ENCODE assay signal across 22 cellular contexts in genomic region chr7:50631100-50631499, GRCh38.
DNase-seq lines count a peak whose midpoint lies in the region; ATAC-seq and TF ChIP-seq lines count a peak whose summit lies in the region.
"Had no signal": no experiment of that assay in that cellular context is flagged by ENCODE, and none has a peak within 500 bp of the region (broad histone marks: within the 10 kb centered on the region; RNA-seq: fewer than 3 reads in every experiment).

No MANE protein-coding gene starts in this region.

- H3K9me3 Mint-ChIP-seq in activated CD8-positive, alpha-beta T cell treated with anti-CD3 and anti-CD28 coated beads, Interleukin-2, amount 10 ng/mL, durations not matched to agents 7 days and 5 days (ENCODE audit: insufficient read depth) = peaks cover 5% of the 10 kb centered on the region
- H3K9me3 Mint-ChIP-seq in activated CD8-positive, alpha-beta T cell treated with anti-CD3 and anti-CD28 coated beads for 36 hours = no peaks in the 10 kb centered on the region
- H3K9me3 Mint-ChIP-seq: CD8-positive, alpha-beta T cell had no signal

- H3K4me1 Mint-ChIP-seq in activated CD8-positive, alpha-beta T cell treated with anti-CD3 and anti-CD28 coated beads, Interleukin-2, amount 10 ng/mL, durations not matched to agents 7 days and 5 days (ENCODE audit: low read depth) = peaks cover 6% of the 10 kb centered on the region
- H3K4me1 Mint-ChIP-seq in activated CD8-positive, alpha-beta T cell treated with anti-CD3 and anti-CD28 coated beads for 36 hours (ENCODE audit: low read depth) = peaks cover 5% of the 10 kb centered on the region

- no peak for TF ChIP-seq POLR2A in testis (IDR thresholded peaks at IDR 0.05)

- no peak overlapping the region for H3K27ac Mint-ChIP-seq in activated CD8-positive, alpha-beta T cell treated with anti-CD3 and anti-CD28 coated beads, Interleukin-2, amount 10 ng/mL, durations not matched to agents 7 days and 5 days
- H3K27ac Mint-ChIP-seq in activated CD8-positive, alpha-beta T cell treated with anti-CD3 and anti-CD28 coated beads for 36 hours = no peak overlapping the region
- H3K27ac Mint-ChIP-seq: B cell; CD8-positive, alpha-beta T cell had no signal

- H3K36me3 ChIP-seq in SK-N-MC (ENCODE audit: insufficient read depth, low read length) = peaks cover 15% of the 10 kb centered on the region; the same call in 1 of the 2 replicates
- H3K36me3 ChIP-seq in psoas muscle (ENCODE audit: insufficient read depth in 1 of 2, low read depth in 1 of 2) = peaks cover 0 to 6% of the 10 kb centered on the region in 2 donors
- no peaks in the 10 kb centered on the region for H3K36me3 ChIP-seq in testis (ENCODE audit: low read depth, missing control alignments)
- H3K36me3 ChIP-seq: SJCRH30 had no signal

- WGBS in psoas muscle, 3 donors = 30 to 63% (median 40%) methylated on average over 6 of the region's 6 CpGs
- 92 to 96% methylated on average over 5 to 6 of the region's 6 CpGs for WGBS in testis, 2 donors

- no peak for TF ChIP-seq CTCF in activated CD8-positive, alpha-beta T cell treated with anti-CD3 and anti-CD28 coated beads for 36 hours (IDR thresholded peaks at IDR 0.05)
- no peak for TF ChIP-seq CTCF in psoas muscle (IDR thresholded peaks at IDR 0.05)
- no peak for TF ChIP-seq CTCF in testis (IDR thresholded peaks at IDR 0.05)

- POLR2A ChIA-PET in activated CD8-positive, alpha-beta T cell treated with anti-CD3 and anti-CD28 coated beads, Interleukin-2, amount 10 ng/mL, durations not matched to agents 7 days and 5 days (lab: Charles Lee) = interaction anchor here (0.8 kb wide), 1 partner anchor 163 kb away, joined by 3 read pairs; no protein-coding TSS in a partner anchor
- POLR2A ChIA-PET in activated CD8-positive, alpha-beta T cell treated with anti-CD3 and anti-CD28 coated beads for 36 hours (lab: Charles Lee) = interaction anchor here (0.9 kb wide), 1 partner anchor 13 kb away, joined by 3 read pairs; no protein-coding TSS in a partner anchor

- H3K27me3 Mint-ChIP-seq in activated CD8-positive, alpha-beta T cell treated with anti-CD3 and anti-CD28 coated beads, Interleukin-2, amount 10 ng/mL, durations not matched to agents 7 days and 5 days (ENCODE audit: low read depth) = peaks cover 27% of the 10 kb centered on the region
- peaks cover 2% of the 10 kb centered on the region for H3K27me3 Mint-ChIP-seq in activated CD8-positive, alpha-beta T cell treated with anti-CD3 and anti-CD28 coated beads for 36 hours

- no peak overlapping the region for H3K27ac ChIP-seq in SK-N-MC
- H3K27ac ChIP-seq in psoas muscle = peak overlapping the region; percentile 84
- H3K27ac ChIP-seq in testis = no peak overlapping the region
- H3K27ac ChIP-seq: 22Rv1, C4-2B, SJCRH30 had no signal

- CTCF ChIA-PET in activated CD8-positive, alpha-beta T cell treated with anti-CD3 and anti-CD28 coated beads, Interleukin-2, amount 10 ng/mL, durations not matched to agents 7 days and 5 days (lab: Charles Lee) = interaction anchor here (1.0 to 10.6 kb wide), 6 partner anchors 9 to 539 kb away, joined by 4 to 84 read pairs (median 21); no protein-coding TSS in a partner anchor
- CTCF ChIA-PET in activated CD8-positive, alpha-beta T cell treated with anti-CD3 and anti-CD28 coated beads for 36 hours (lab: Charles Lee) = interaction anchor here (1.2 to 6.9 kb wide), 6 partner anchors 13 to 530 kb away, joined by 3 to 52 read pairs (median 14); no protein-coding TSS in a partner anchor

- H3K9me3 ChIP-seq in SK-N-MC (ENCODE audit: low read depth, low read length) (no peaks in the 10 kb centered on the region; the same call in 1 of the 2 replicates), psoas muscle (no peaks in the 10 kb centered on the region), testis (no peaks in the 10 kb centered on the region)
- H3K9me3 ChIP-seq: SJCRH30 had no signal

- ATAC-seq in activated CD8-positive, alpha-beta T cell treated with anti-CD3 and anti-CD28 coated beads, Interleukin-2, amount 10 ng/mL, durations not matched to agents 7 days and 5 days = no peak
- no peak for ATAC-seq in activated CD8-positive, alpha-beta T cell treated with anti-CD3 and anti-CD28 coated beads for 36 hours
- ATAC-seq in left ventricle myocardium superior (peak; percentile 52), psoas muscle (peak; percentile 4 to 79 (median 51)), HG03432 (IDR thresholded peaks at IDR 0.05; ENCODE audit: unreplicated experiment) (no peak)
- ATAC-seq: CD8-positive, alpha-beta T cell had no signal

- no peak overlapping the region for H3K4me3 Mint-ChIP-seq in activated CD8-positive, alpha-beta T cell treated with anti-CD3 and anti-CD28 coated beads, Interleukin-2, amount 10 ng/mL, durations not matched to agents 7 days and 5 days
- no peak overlapping the region for H3K4me3 Mint-ChIP-seq in activated CD8-positive, alpha-beta T cell treated with anti-CD3 and anti-CD28 coated beads for 36 hours
- H3K4me3 Mint-ChIP-seq: B cell; CD8-positive, alpha-beta T cell had no signal

- peaks cover 48% of the 10 kb centered on the region for H3K4me1 ChIP-seq in psoas muscle
- H3K4me1 ChIP-seq in testis = no peaks in the 10 kb centered on the region
- H3K4me1 ChIP-seq: SJCRH30 had no signal

- H3K27me3 ChIP-seq in psoas muscle (ENCODE audit: insufficient read depth in 3 of 3, low read length in 2 of 3) (no peaks in the 10 kb centered on the region), testis (no peaks in the 10 kb centered on the region)

- peaks cover 3% of the 10 kb centered on the region for H3K36me3 Mint-ChIP-seq in activated CD8-positive, alpha-beta T cell treated with anti-CD3 and anti-CD28 coated beads, Interleukin-2, amount 10 ng/mL, durations not matched to agents 7 days and 5 days (ENCODE audit: low read depth)
- no peaks in the 10 kb centered on the region for H3K36me3 Mint-ChIP-seq in activated CD8-positive, alpha-beta T cell treated with anti-CD3 and anti-CD28 coated beads for 36 hours (ENCODE audit: low read depth)
- H3K36me3 Mint-ChIP-seq: CD8-positive, alpha-beta T cell had no signal

- H3K9ac ChIP-seq in SK-N-MC (ENCODE audit: insufficient read length) = peak overlapping the region; percentile 26

- DNase-seq in activated CD8-positive, alpha-beta T cell treated with anti-CD3 and anti-CD28 coated beads, Interleukin-2, amount 10 ng/mL, durations not matched to agents 7 days and 5 days = peak; percentile 17
- DNase-seq in activated CD8-positive, alpha-beta T cell treated with anti-CD3 and anti-CD28 coated beads for 36 hours = no peak
- no peak for DNase-seq in SK-N-MC (ENCODE audit: low read depth, low spot score)
- DNase-seq in left ventricle myocardium superior = no peak
- DNase-seq in psoas muscle = peak in 1 of 2 donors; percentile 74
- DNase-seq in COLO829 (ENCODE audit: low spot score) = no peak
- no peak for DNase-seq in testis
- DNase-seq: CD8-positive, alpha-beta T cell; H7; IMR-90; KG1; MM.1S; NCI-H2029 treated with DMSO at 0.1 percent for 48 hours; NCI-H226; NCI-H510A; NCI-H69; OCI-M1; SJCRH30 had no signal

- intact Hi-C loops in activated CD8-positive, alpha-beta T cell treated with anti-CD3 and anti-CD28 coated beads for 36 hours (cut with micrococcal nuclease) = loop anchor here (5.0 kb wide), 1 partner anchor 164 kb away; no protein-coding TSS in a partner anchor
- intact Hi-C loops in left ventricle myocardium superior (cut with micrococcal nuclease) (no loop called here), psoas muscle (cut with DNase I) (no loop called here), testis (cut with DNase I; ENCODE audit: low total_unique reads) (loop anchor here (10.0 kb wide), 1 partner anchor 166 kb away; no protein-coding TSS in a partner anchor)

- H3K4me3 ChIP-seq in SK-N-MC (no peak overlapping the region), psoas muscle (no peak overlapping the region), testis (no peak overlapping the region)
- H3K4me3 ChIP-seq: SJCRH30 had no signal

Comparison
In these comparisons a context has a peak if more than half of its experiments do, and no peak if none do; other contexts are left out.
1. ATAC-seq: peak in left ventricle myocardium superior (single experiment) and psoas muscle (4 of 4); none in activated CD8-positive, alpha-beta T cell treated with anti-CD3 and anti-CD28 coated beads, Interleukin-2, amount 10 ng/mL, durations not matched to agents 7 days and 5 days (single experiment), activated CD8-positive, alpha-beta T cell treated with anti-CD3 and anti-CD28 coated beads for 36 hours (single experiment) and HG03432 (single experiment).
2. intact Hi-C loops: an anchor here in activated CD8-positive, alpha-beta T cell treated with anti-CD3 and anti-CD28 coated beads for 36 hours (5.0 kb wide) and testis (10.0 kb wide); none called in left ventricle myocardium superior and psoas muscle.